Comparison of ENCODE assay signal across 11 cellular contexts in the genomic region with DNA sequence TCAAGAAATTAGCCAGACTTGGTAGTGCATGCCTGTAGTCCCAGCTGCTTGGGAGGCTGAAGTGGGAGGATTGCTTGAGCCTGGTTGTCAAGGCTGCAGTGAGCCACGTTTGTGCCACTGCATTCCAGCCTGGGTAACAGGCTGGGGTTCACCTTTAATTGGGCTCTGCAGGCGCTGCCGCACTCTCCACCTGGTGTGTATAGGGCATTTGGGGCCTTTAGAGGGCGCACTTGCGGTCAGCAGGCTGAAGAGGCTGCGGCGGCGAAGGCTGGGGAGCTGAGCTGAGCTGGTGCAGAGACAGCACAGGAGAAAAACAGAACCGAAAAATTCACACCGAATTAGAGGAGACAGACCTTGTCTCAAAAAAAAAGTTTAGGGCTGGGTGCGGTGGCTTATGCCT. TPM values are rescaled to one million over a fixed set of nuclear protein-coding genes. Genes with fewer than 3 reads are reported as not detected.
DNase-seq lines count a peak whose midpoint lies in the region; ATAC-seq, FAIRE-seq and TF ChIP-seq lines count a peak whose summit lies in the region.
"Had no signal": no experiment of that assay in that cellular context is flagged by ENCODE, and none has a peak within 500 bp of the region (broad histone marks: within the 10 kb centered on the region; RNA-seq: fewer than 3 reads in every experiment).

No MANE protein-coding gene starts in this region.

- FAIRE-seq in H1 (lab: Jason Lieb, UNC): peak; percentile 81

- H3K23ac ChIP-seq in H1 (ENCODE audit: insufficient read length): no peak overlapping the region

- H3K36me3 ChIP-seq in H1 (ENCODE audit: control insufficient read depth in 2 of 4, insufficient read depth in 4 of 4, low read length in 3 of 4): peaks cover 7 to 55% (median 35%) of the 10 kb centered on the region in 4 experiments
- H3K36me3 ChIP-seq in spleen: peaks cover 0 to 98% (median 69%) of the 10 kb centered on the region in 6 donors

- H3K4me3 Mint-ChIP-seq in activated naive CD4-positive, alpha-beta T cell treated with anti-CD3 and anti-CD28 coated beads for 36 hours: no peak overlapping the region
- H3K4me3 Mint-ChIP-seq: activated T-helper 1 cell treated with anti-CD3 and anti-CD28 coated beads, Interleukin-12 subunit alpha, Interleukin-12 subunit beta, Interleukin-2, Interleukin-4 antibody, amounts not matched to agents 30 ng/mL and 10 ng/mL and 1 ng/mL, durations not matched to agents 14 hours and 24 hours and 36 hours; nephron had no signal

- intact Hi-C loops in activated naive CD4-positive, alpha-beta T cell treated with anti-CD3 and anti-CD28 coated beads for 36 hours (cut with micrococcal nuclease): no loop called here
- intact Hi-C loops in spleen (cut with DNase I; ENCODE audit: low total_unique reads): no loop called here

- H3K56ac ChIP-seq in H1 (replicated peaks; ENCODE audit: insufficient read length, low read depth, low read length): no peak overlapping the region

- POLR2A ChIA-PET in H1 (lab: Charles Lee; ENCODE audit: partially characterized antibody): no interaction called here

- H2BK12ac ChIP-seq in H1 (ENCODE audit: low read depth, low read length): no peak overlapping the region

- peaks cover 16% of the 10 kb centered on the region for H3K36me3 Mint-ChIP-seq in activated naive CD4-positive, alpha-beta T cell treated with anti-CD3 and anti-CD28 coated beads for 36 hours (ENCODE audit: low read depth)

- no peaks in the 10 kb centered on the region for H3K9me3 Mint-ChIP-seq in activated naive CD4-positive, alpha-beta T cell treated with anti-CD3 and anti-CD28 coated beads for 36 hours
- H3K9me3 Mint-ChIP-seq: activated T-helper 1 cell treated with anti-CD3 and anti-CD28 coated beads, Interleukin-12 subunit alpha, Interleukin-12 subunit beta, Interleukin-2, Interleukin-4 antibody, amounts not matched to agents 30 ng/mL and 10 ng/mL and 1 ng/mL, durations not matched to agents 14 hours and 24 hours and 36 hours; nephron had no signal

- no peak overlapping the region for H2BK5ac ChIP-seq in H1 (ENCODE audit: low read depth, low read length)

- H3K14ac ChIP-seq in H1 (ENCODE audit: insufficient read length): no peak overlapping the region

- no peak overlapping the region for H3K9ac ChIP-seq in H1 (replicated peaks in 1 of 4; ENCODE audit: extremely low read depth in 1 of 4, low read depth in 3 of 4, low read length in 3 of 4)

- 62% methylated on average over 11 of the region's 11 CpGs; no CpG with 5 or more reads in 1 of the 2 experiments for WGBS in H1 (ENCODE audit: extremely low coverage in 1 of 2, insufficient coverage in 1 of 2, insufficient read length in 1 of 2, insufficient replicate concordance in 2 of 2, low coverage in 1 of 2, low lambda C conversion rate in 2 of 2, missing lambda C conversion rate in 1 of 2), 2 experiments
- WGBS in spleen, 5 donors: 86 to 94% (median 91%) methylated on average over 11 of the region's 11 CpGs

- H3K27me3 Mint-ChIP-seq in activated naive CD4-positive, alpha-beta T cell treated with anti-CD3 and anti-CD28 coated beads for 36 hours (ENCODE audit: low read depth): no peaks in the 10 kb centered on the region

- H2BK120ac ChIP-seq in H1 (replicated peaks; ENCODE audit: low read depth, low read length): no peak overlapping the region

- TF ChIP-seq CTCF in NB4 (IDR thresholded peaks at IDR 0.05; ENCODE audit: low read depth, low read length) (peak; percentile 33), H1 (IDR thresholded peaks at IDR 0.05; ENCODE audit: control extremely low read depth in 1 of 3, insufficient read depth in 1 of 3, low read depth in 1 of 3, low read length in 3 of 3) (peak; percentile 78 to 94 (median 82)), spleen (IDR thresholded peaks at IDR 0.05 in 8 of 11, conservative IDR thresholded peaks at IDR 0.05 in 3 of 11) (no peak)

- no peaks in the 10 kb centered on the region for H4K20me1 ChIP-seq in H1 (replicated peaks in 1 of 2; ENCODE audit: control insufficient read depth in 1 of 2, insufficient read depth in 2 of 2, low read length in 2 of 2)

- no peak overlapping the region for H3K27ac Mint-ChIP-seq in activated naive CD4-positive, alpha-beta T cell treated with anti-CD3 and anti-CD28 coated beads for 36 hours
- H3K27ac Mint-ChIP-seq: activated T-helper 1 cell treated with anti-CD3 and anti-CD28 coated beads, Interleukin-12 subunit alpha, Interleukin-12 subunit beta, Interleukin-2, Interleukin-4 antibody, amounts not matched to agents 30 ng/mL and 10 ng/mL and 1 ng/mL, durations not matched to agents 14 hours and 24 hours and 36 hours; nephron had no signal

- no peak for TF ChIP-seq EP300 in H1 (IDR thresholded peaks at IDR 0.05; ENCODE audit: borderline replicate concordance in 1 of 2, low read depth in 2 of 2, low read length in 2 of 2)

- peak; percentile 67 to 79 for TF ChIP-seq RAD21 in H1 (IDR thresholded peaks at IDR 0.05 in 1 of 2, conservative IDR thresholded peaks at IDR 0.05 in 1 of 2; ENCODE audit: low read depth in 2 of 2, low read length in 2 of 2)

- H2AFZ ChIP-seq in H1 (ENCODE audit: low read length): no peak overlapping the region

- no peak overlapping the region for H4K91ac ChIP-seq in H1 (replicated peaks; ENCODE audit: insufficient read length, low read length)

- H3K27ac ChIP-seq in H1 (ENCODE audit: low read depth, low read length): no peak overlapping the region
- no peak overlapping the region for H3K27ac ChIP-seq in spleen

- H3K4me1 Mint-ChIP-seq in activated naive CD4-positive, alpha-beta T cell treated with anti-CD3 and anti-CD28 coated beads for 36 hours (ENCODE audit: low read depth): no peaks in the 10 kb centered on the region
- H3K4me1 Mint-ChIP-seq: nephron had no signal

- no peak for TF ChIP-seq POLR2A in NB4 (IDR thresholded peaks at IDR 0.05; ENCODE audit: extremely low read depth, insufficient read length)
- TF ChIP-seq POLR2A in H1 (IDR thresholded peaks at IDR 0.05; ENCODE audit: control extremely low read depth in 1 of 2, low read depth in 2 of 2, low read length in 2 of 2): no peak
- TF ChIP-seq POLR2A in spleen (IDR thresholded peaks at IDR 0.05): no peak

- no peak overlapping the region for H3K18ac ChIP-seq in H1 (ENCODE audit: extremely low read depth, low read length)

- no peak overlapping the region for H4K5ac ChIP-seq in H1 (ENCODE audit: insufficient read length, low read depth, low read length)

- H2BK20ac ChIP-seq in H1 (ENCODE audit: low read length): no peak overlapping the region

- H3K4me2 ChIP-seq in H1 (ENCODE audit: insufficient read depth in 1 of 2, low read depth in 2 of 2, low read length in 2 of 2): no peak overlapping the region

- H2AK5ac ChIP-seq in H1 (ENCODE audit: low read depth, low read length): no peak overlapping the region

- ATAC-seq in HG03196 (IDR thresholded peaks at IDR 0.05; ENCODE audit: unreplicated experiment) (no peak), GM19397 (IDR thresholded peaks at IDR 0.05; ENCODE audit: unreplicated experiment) (no peak)
- ATAC-seq: esophagus mucosa had no signal

- CTCF ChIA-PET in activated naive CD4-positive, alpha-beta T cell treated with anti-CD3 and anti-CD28 coated beads for 36 hours (lab: Charles Lee): interaction anchor here (1.2 kb wide), 1 partner anchor 68 kb away, joined by 3 read pairs; no protein-coding TSS in a partner anchor
- CTCF ChIA-PET in H1 (lab: Charles Lee; ENCODE audit: partially characterized antibody): interaction anchor here (0.7 to 4.7 kb wide), 30 partner anchors 8 to 159 kb away, joined by 3 to 28 read pairs (median 4); a partner anchor contains a TSS

- H3K4me1 ChIP-seq in H1 (replicated peaks in 1 of 4; ENCODE audit: control insufficient read depth in 3 of 4, insufficient read depth in 4 of 4, low read length in 3 of 4): no peaks in the 10 kb centered on the region
- H3K4me1 ChIP-seq in spleen: peaks cover 0 to 4% (median 0%) of the 10 kb centered on the region in 6 donors

- H3K79me1 ChIP-seq in H1 (ENCODE audit: low read depth, low read length): no peaks in the 10 kb centered on the region; the same call in 1 of the 2 replicates

- H3K4me3 ChIP-seq in NB4 (ENCODE audit: low read depth, low read length) (no peak overlapping the region), H1 (ENCODE audit: extremely low read depth in 1 of 4, insufficient read depth in 2 of 4, low read depth in 3 of 4, low read length in 4 of 4) (no peak overlapping the region), spleen (no peak overlapping the region)

- H3K9me3 ChIP-seq in H1 (ENCODE audit: insufficient read depth in 2 of 2, low read depth in 1 of 2, low read length in 1 of 2) (no peaks in the 10 kb centered on the region), spleen (no peaks in the 10 kb centered on the region)

- no peak overlapping the region for H4K8ac ChIP-seq in H1 (ENCODE audit: extremely low read depth, insufficient read depth, low read length)

- no peak overlapping the region for H2BK15ac ChIP-seq in H1 (ENCODE audit: low read length)

- DNase-seq in activated naive CD4-positive, alpha-beta T cell treated with anti-CD3 and anti-CD28 coated beads for 36 hours: peak; percentile 14
- DNase-seq in activated naive CD4-positive, alpha-beta T cell treated with Interleukin-2 at 50 U/mL for 16 hours: no peak
- DNase-seq in NB4 (ENCODE audit: low read depth): peak; percentile 45
- peak; percentile 49 to 85 for DNase-seq in H1 (ENCODE audit: low read depth in 1 of 2, low spot score in 2 of 2)
- DNase-seq in spleen: peak; percentile 73
- DNase-seq in epidermal melanocyte (ENCODE audit: insufficient read length, low spot score): no peak

- no peaks in the 10 kb centered on the region for H3K79me2 ChIP-seq in H1 (ENCODE audit: control insufficient read depth in 1 of 2, insufficient read depth in 2 of 2, low read length in 2 of 2)

- no peak overlapping the region for H3K4ac ChIP-seq in H1 (replicated peaks; ENCODE audit: insufficient read length, low read depth, low read length)

- H3K27me3 ChIP-seq in H1 (replicated peaks in 1 of 4; ENCODE audit: control insufficient read depth in 3 of 4, extremely low read depth in 1 of 4, insufficient read depth in 3 of 4, low read length in 3 of 4) (no peaks in the 10 kb centered on the region), spleen (replicated peaks in 1 of 7) (no peaks in the 10 kb centered on the region)

- peaks cover 2% of the 10 kb centered on the region; the same call in 1 of the 2 replicates for H3K23me2 ChIP-seq in H1 (ENCODE audit: low read depth, low read length)

RNA-seq across cellular contexts. Expression of a gene that starts 31.2 kb away (rescaled TPM):
- 10 to 100 TPM; 23.8 to 28.4 TPM for total RNA-seq in activated naive CD4-positive, alpha-beta T cell treated with anti-CD3 and anti-CD28 coated beads for 36 hours
- 52.1 and 63.4 TPM in 2 replicates for total RNA-seq in H1 (2021; fragmentation: NEBNext Ultra II Directional; extraction: Animal tissue kit (Norgen Biotek cat#: 25700))
- polyA plus RNA-seq in H1 (2011; rRNA removed) (19.5 and 39.9 TPM in 2 replicates), spleen (10 to 100 TPM; 17.4 to 19.0 (median 18.7) TPM)
- 44.8 TPM for polyA plus RNA-seq in H1 (2011; cell fraction: cytosol; rRNA removed)
- polyA plus RNA-seq in H1 (2011; cell fraction: nucleus; rRNA removed): 15.9 TPM
- polyA plus RNA-seq in H1 (2012, experiment 1 of 2): 49.4 to 88.0 TPM (median 55.9 TPM) in 4 replicates
- 11.4 TPM for polyA plus RNA-seq in H1 (2012, experiment 2 of 2)
- polyA plus RNA-seq in H1 (2013, experiment 1 of 2): 61.3 TPM
- polyA plus RNA-seq in H1 (2013, experiment 2 of 2): 60.5 TPM
- 24.2 and 35.2 TPM in 2 replicates for polyA minus RNA-seq in H1 (2011; rRNA and poly(A)+ RNA removed)
- polyA minus RNA-seq in H1 (2011; cell fraction: cytosol; rRNA and poly(A)+ RNA removed): 86.9 TPM
- 53.5 TPM for polyA minus RNA-seq in H1 (2011; cell fraction: nucleus; rRNA and poly(A)+ RNA removed)
- 10 to 100 TPM; 12.9 to 21.9 (median 17.2) TPM for total RNA-seq in spleen

Comparison
In these comparisons a context has a peak if more than half of its experiments do, and no peak if none do; other contexts are left out.
1. DNase-seq: peak in activated naive CD4-positive, alpha-beta T cell treated with anti-CD3 and anti-CD28 coated beads for 36 hours (single experiment), NB4 (single experiment), H1 (2 of 2) and spleen (single experiment); none in activated naive CD4-positive, alpha-beta T cell treated with Interleukin-2 at 50 U/mL for 16 hours (single experiment) and epidermal melanocyte (single experiment).
2. CTCF ChIP-seq: peak in NB4 (single experiment) and H1 (3 of 3); none in spleen (0 of 11).